ENCODE assay signal across 8 cellular contexts in the genomic region with DNA sequence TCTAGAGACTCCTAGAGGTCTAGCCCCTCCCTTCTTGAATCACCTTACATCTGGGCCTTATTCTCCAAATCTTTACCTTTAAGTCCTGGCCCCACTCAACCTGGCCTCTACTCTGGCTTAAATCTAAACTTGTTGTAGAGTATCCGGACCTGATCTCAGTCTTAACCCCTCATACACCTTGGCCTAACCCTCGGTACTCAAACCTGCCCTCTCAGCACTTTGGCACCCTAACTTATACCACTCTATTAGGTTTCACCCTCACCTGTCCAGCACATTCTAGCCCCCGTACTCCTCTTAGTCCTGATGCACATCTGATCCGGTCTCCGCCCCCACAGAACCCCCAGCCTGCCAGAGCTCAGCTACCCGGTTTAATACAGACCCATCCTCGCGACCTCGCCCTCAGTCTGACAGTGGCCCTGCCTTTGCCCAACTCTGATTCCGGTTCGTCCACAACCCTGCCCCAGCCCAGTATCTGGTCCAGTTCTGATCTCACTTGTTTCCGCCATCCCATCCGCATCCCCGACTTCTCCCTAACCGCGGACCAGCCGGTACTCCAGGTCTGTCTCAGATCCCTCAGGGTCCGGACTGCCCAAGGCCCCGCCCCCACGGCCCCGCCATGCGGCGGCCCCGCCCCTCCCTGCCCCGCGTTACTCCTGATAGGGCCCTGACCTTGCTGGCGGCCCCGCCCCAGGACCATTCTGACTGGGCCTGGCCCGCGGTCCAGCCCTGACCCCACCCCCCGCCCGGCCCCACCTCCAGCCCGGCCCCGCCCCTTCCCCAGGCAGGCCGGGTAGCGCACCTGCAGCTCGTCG. TPM values are rescaled to one million over a fixed set of nuclear protein-coding genes. Genes with fewer than 3 reads are reported as not detected.
DNase-seq lines count a peak whose midpoint lies in the region; ATAC-seq and TF ChIP-seq lines count a peak whose summit lies in the region.

No MANE protein-coding gene starts in this region.

- no peaks in the 10 kb centered on the region for H3K9me3 Mint-ChIP-seq in central memory CD8-positive, alpha-beta T cell

- H3K36me3 Mint-ChIP-seq in central memory CD8-positive, alpha-beta T cell (ENCODE audit: insufficient read depth): peaks cover 6% of the 10 kb centered on the region

- peak overlapping the region; percentile 65 to 91 (median 85) for H3K4me3 ChIP-seq in spleen

- peak; percentile 93 for DNase-seq in NCI-H345 (lab: John Stamatoyannopoulos, UW)
- DNase-seq in activated CD4-positive, CD25-positive, alpha-beta regulatory T cell treated with anti-CD3 and anti-CD28 coated beads, Interleukin-2, amount 50 U/mL, for 72 hours: peak; percentile 80
- DNase-seq in central memory CD8-positive, alpha-beta T cell (ENCODE audit: low spot score in 2 of 2): peak in 1 of 2 donors; percentile 50
- DNase-seq in islet precursor cell: peak; percentile 97
- DNase-seq in spleen: peak; percentile 96
- no peak for DNase-seq in NK-92 treated with Interleukin-12 subunit alpha and Interleukin-12 subunit beta, amount 100 ng/mL, for 24 hours (lab: John Stamatoyannopoulos, UW)

- TF ChIP-seq CTCF in spleen (IDR thresholded peaks at IDR 0.05 in 8 of 11, conservative IDR thresholded peaks at IDR 0.05 in 3 of 11): no peak

- H3K4me1 ChIP-seq in spleen: peaks cover 0 to 43% (median 20%) of the 10 kb centered on the region in 6 donors

- H3K4me1 Mint-ChIP-seq in central memory CD8-positive, alpha-beta T cell: peaks cover 55% of the 10 kb centered on the region

- no peak for TF ChIP-seq POLR2A in spleen (IDR thresholded peaks at IDR 0.05)

- peak overlapping the region; percentile 86 for H3K4me3 Mint-ChIP-seq in central memory CD8-positive, alpha-beta T cell

- peak overlapping the region; percentile 44 for H3K27ac Mint-ChIP-seq in central memory CD8-positive, alpha-beta T cell (ENCODE audit: low read depth)

- WGBS in spleen, 5 donors: 17 to 25% (median 19%) methylated on average over 30 to 38 of the region's 38 CpGs

- no peaks in the 10 kb centered on the region for H3K27me3 Mint-ChIP-seq in central memory CD8-positive, alpha-beta T cell

- H3K27ac ChIP-seq in spleen: peak overlapping the region in 4 of 8 donors; percentile 80 to 87 (median 84)

- peaks cover 0 to 16% (median 0%) of the 10 kb centered on the region in 7 donors for H3K27me3 ChIP-seq in spleen (replicated peaks in 1 of 7)

- intact Hi-C loops in spleen (cut with DNase I; ENCODE audit: low total_unique reads): no loop called here

- H3K36me3 ChIP-seq in spleen: peaks cover 0 to 24% (median under 1%) of the 10 kb centered on the region in 6 donors

- ATAC-seq in GM18868 (IDR thresholded peaks at IDR 0.05; ENCODE audit: unreplicated experiment) (peak; percentile 63), HG03139 (IDR thresholded peaks at IDR 0.05; ENCODE audit: unreplicated experiment) (peak; percentile 76)
- peak; percentile 75 for ATAC-seq in central memory CD8-positive, alpha-beta T cell (replicated peaks; ENCODE audit: extremely low read depth, poor library complexity, severe bottlenecking)

- H3K9me3 ChIP-seq in spleen: no peaks in the 10 kb centered on the region

RNA-seq across cellular contexts. Expression of a gene that starts 1.4 kb away (rescaled TPM):
- total RNA-seq in spleen: 10 to 100 TPM in 4 of 7 donors, 1 to 10 TPM in 3; 8.0 to 16.1 (median 10.2) TPM
- polyA plus RNA-seq in spleen: 1 to 10 TPM; 2.5 to 3.9 (median 3.7) TPM
